Comparison of ENCODE assay signal across 29 cellular contexts in the genomic region with DNA sequence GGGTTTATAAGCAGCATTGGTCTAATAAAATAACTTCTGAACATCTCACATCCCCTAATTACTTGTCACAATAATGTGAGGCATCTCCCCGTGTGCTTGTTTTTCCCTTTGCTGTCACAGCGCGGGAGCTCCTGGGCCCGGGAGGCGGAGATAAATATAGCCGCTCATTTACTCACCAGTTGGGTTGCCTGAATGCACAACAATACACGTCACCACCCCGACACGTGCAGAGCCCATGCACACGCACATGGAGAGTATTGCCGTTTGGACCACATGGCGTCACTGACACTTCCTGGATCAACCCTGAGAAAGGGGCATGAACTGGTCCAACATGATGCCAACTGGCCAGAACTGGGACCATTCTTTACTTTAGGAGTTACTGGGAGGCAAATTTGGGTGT.
"Had no signal": no experiment of that assay in that cellular context is flagged by ENCODE, and none has a peak within 500 bp of the region (broad histone marks: within the 10 kb centered on the region; RNA-seq: fewer than 3 reads in every experiment).

No MANE protein-coding gene starts in this region.

- H3K4me2 ChIP-seq: hepatocyte had no signal

- H3K36me3 ChIP-seq: adrenal gland, cardiac muscle cell, gastroesophageal sphincter, right lobe of liver, thyroid gland, upper lobe of left lung, vagina had no signal

- H3K9me3 Mint-ChIP-seq: activated naive CD4-positive, alpha-beta T cell treated with anti-CD3 and anti-CD28 coated beads for 36 hours; activated naive CD8-positive, alpha-beta T cell treated with anti-CD3 and anti-CD28 coated beads for 36 hours; activated T-helper 1 cell treated with anti-CD3 and anti-CD28 coated beads, Interleukin-12 subunit alpha, Interleukin-12 subunit beta, Interleukin-2, Interleukin-4 antibody, amounts not matched to agents 30 ng/mL and 10 ng/mL and 1 ng/mL, durations not matched to agents 14 hours and 24 hours and 36 hours; stimulated activated effector memory CD8-positive, alpha-beta T cell treated with anti-CD3 and anti-CD28 coated beads, Interleukin-12 subunit alpha, Interleukin-12 subunit beta, amount 100 ng/mL, for 72 hours; stimulated activated naive CD8-positive, alpha-beta T cell treated with anti-CD3 and anti-CD28 coated beads, Interleukin-15, amount 100 ng/mL, for 72 hours had no signal

- H3K27ac Mint-ChIP-seq: activated naive CD4-positive, alpha-beta T cell treated with anti-CD3 and anti-CD28 coated beads for 36 hours; activated naive CD8-positive, alpha-beta T cell treated with anti-CD3 and anti-CD28 coated beads for 36 hours; activated T-helper 1 cell treated with anti-CD3 and anti-CD28 coated beads, Interleukin-12 subunit alpha, Interleukin-12 subunit beta, Interleukin-2, Interleukin-4 antibody, amounts not matched to agents 30 ng/mL and 10 ng/mL and 1 ng/mL, durations not matched to agents 14 hours and 24 hours and 36 hours; nephron; progenitor cell of endocrine pancreas; stimulated activated effector memory CD8-positive, alpha-beta T cell treated with anti-CD3 and anti-CD28 coated beads, Interleukin-12 subunit alpha, Interleukin-12 subunit beta, amount 100 ng/mL, for 72 hours; stimulated activated naive CD8-positive, alpha-beta T cell treated with anti-CD3 and anti-CD28 coated beads, Interleukin-15, amount 100 ng/mL, for 72 hours had no signal

- H3K27me3 ChIP-seq: adrenal gland, body of pancreas, gastroesophageal sphincter, hepatocyte, right lobe of liver, thyroid gland, upper lobe of left lung, vagina had no signal

- H3K36me3 Mint-ChIP-seq: activated naive CD8-positive, alpha-beta T cell treated with anti-CD3 and anti-CD28 coated beads for 36 hours; stimulated activated effector memory CD8-positive, alpha-beta T cell treated with anti-CD3 and anti-CD28 coated beads, Interleukin-12 subunit alpha, Interleukin-12 subunit beta, amount 100 ng/mL, for 72 hours had no signal

- DNase-seq: activated CD4-positive, alpha-beta T cell treated with anti-CD3 and anti-CD28 coated beads for 4 hours; activated CD4-positive, alpha-beta T cell treated with anti-CD3 and anti-CD28 coated beads, Interleukin-2, amount 50 U/mL, for 4 hours; activated effector memory CD4-positive, alpha-beta T cell treated with anti-CD3 and anti-CD28 coated beads, Interleukin-2, amount 50 U/mL, for 16 hours; activated naive CD4-positive, alpha-beta T cell treated with anti-CD3 and anti-CD28 coated beads for 36 hours; activated naive CD8-positive, alpha-beta T cell treated with anti-CD3 and anti-CD28 coated beads for 36 hours; adrenal gland; aorta; body of pancreas; effector memory CD4-positive, alpha-beta T cell; erythroblast; islet precursor cell; right lobe of liver; stimulated activated CD4-positive, alpha-beta T cell treated with anti-CD3 and anti-CD28 coated beads, Interleukin-12 subunit alpha, Interleukin-12 subunit beta, amount 100 ng/mL, for 4 hours; stimulated activated CD4-positive, alpha-beta T cell treated with anti-CD3 and anti-CD28 coated beads, Interleukin-4, amount 100 ng/mL, for 1 hour; stimulated activated naive CD8-positive, alpha-beta T cell treated with anti-CD3 and anti-CD28 coated beads, Interleukin-15, amount 100 ng/mL, for 72 hours; thyroid gland; upper lobe of left lung had no signal

- H3K27me3 Mint-ChIP-seq: activated naive CD8-positive, alpha-beta T cell treated with anti-CD3 and anti-CD28 coated beads for 36 hours; stimulated activated naive CD8-positive, alpha-beta T cell treated with anti-CD3 and anti-CD28 coated beads, Interleukin-15, amount 100 ng/mL, for 72 hours had no signal

- H3K4me3 Mint-ChIP-seq: activated naive CD4-positive, alpha-beta T cell treated with anti-CD3 and anti-CD28 coated beads for 36 hours; activated naive CD8-positive, alpha-beta T cell treated with anti-CD3 and anti-CD28 coated beads for 36 hours; activated T-helper 1 cell treated with anti-CD3 and anti-CD28 coated beads, Interleukin-12 subunit alpha, Interleukin-12 subunit beta, Interleukin-2, Interleukin-4 antibody, amounts not matched to agents 30 ng/mL and 10 ng/mL and 1 ng/mL, durations not matched to agents 14 hours and 24 hours and 36 hours; nephron; stimulated activated effector memory CD8-positive, alpha-beta T cell treated with anti-CD3 and anti-CD28 coated beads, Interleukin-12 subunit alpha, Interleukin-12 subunit beta, amount 100 ng/mL, for 72 hours; stimulated activated naive CD8-positive, alpha-beta T cell treated with anti-CD3 and anti-CD28 coated beads, Interleukin-15, amount 100 ng/mL, for 72 hours had no signal

- ATAC-seq: body of pancreas; gastroesophageal sphincter; right lobe of liver; stimulated activated effector memory CD8-positive, alpha-beta T cell treated with anti-CD3 and anti-CD28 coated beads, Interleukin-12 subunit alpha, Interleukin-12 subunit beta, amount 100 ng/mL, for 72 hours; stimulated activated naive CD8-positive, alpha-beta T cell treated with anti-CD3 and anti-CD28 coated beads, Interleukin-15, amount 100 ng/mL, for 72 hours had no signal

- H3K27ac ChIP-seq: adrenal gland, body of pancreas, cardiac muscle cell, coronary artery, gastroesophageal sphincter, hepatocyte, right lobe of liver, skin epidermis, thyroid gland, upper lobe of left lung, vagina, VCaP had no signal

- H3K9me3 ChIP-seq: adrenal gland, body of pancreas, gastroesophageal sphincter, right lobe of liver, thyroid gland, upper lobe of left lung, vagina had no signal

- H3K4me3 ChIP-seq: adrenal gland, body of pancreas, cardiac muscle cell, coronary artery, dorsolateral prefrontal cortex, gastroesophageal sphincter, hepatocyte, right lobe of liver, skin epidermis, thyroid gland, upper lobe of left lung, vagina had no signal

- H3K4me1 Mint-ChIP-seq: activated naive CD8-positive, alpha-beta T cell treated with anti-CD3 and anti-CD28 coated beads for 36 hours; stimulated activated naive CD8-positive, alpha-beta T cell treated with anti-CD3 and anti-CD28 coated beads, Interleukin-15, amount 100 ng/mL, for 72 hours had no signal

- H3K4me1 ChIP-seq: adrenal gland, body of pancreas, gastroesophageal sphincter, right lobe of liver, thyroid gland, upper lobe of left lung had no signal
